In the genomic region with DNA sequence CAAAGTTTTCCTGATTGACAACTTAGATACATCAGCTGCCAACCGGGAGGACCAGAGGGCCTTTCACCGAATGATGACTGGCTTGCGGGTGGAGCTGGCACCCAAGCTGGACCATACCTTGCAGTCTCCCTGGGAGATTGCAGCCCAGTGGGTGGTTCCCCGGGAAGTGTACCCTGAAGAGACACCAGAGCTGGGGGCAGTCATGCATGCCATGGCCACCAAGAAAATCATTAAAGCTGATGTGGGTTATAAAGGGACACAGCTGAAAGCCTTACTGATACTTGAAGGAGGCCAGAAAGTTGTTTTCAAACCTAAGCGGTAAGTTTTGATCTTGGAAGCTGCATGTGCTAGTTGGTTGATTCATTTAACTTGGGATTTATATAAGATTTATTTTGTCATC, we compare ENCODE assay signal across 30 cellular contexts.
"Had no signal": no experiment of that assay in that cellular context is flagged by ENCODE, and none has a peak within 500 bp of the region (broad histone marks: within the 10 kb centered on the region; RNA-seq: fewer than 3 reads in every experiment).

No MANE protein-coding gene starts in this region.

- H3K27me3 Mint-ChIP-seq: naive B cell; progenitor cell of endocrine pancreas; stimulated activated memory B cell treated with anti-CD40 and anti-IgM and Interleukin-4, amounts not matched to agents 10 μg/mL and 1 μg/mL and 100 μg/mL, for 72 hours; stimulated activated naive CD8-positive, alpha-beta T cell treated with anti-CD3 and anti-CD28 coated beads, Interleukin-15, amount 100 ng/mL, for 72 hours had no signal

- ATAC-seq: left colon; left lung; stimulated activated memory B cell treated with anti-CD40 and anti-IgM and Interleukin-4, amounts not matched to agents 10 μg/mL and 1 μg/mL and 100 μg/mL, for 72 hours; stimulated activated naive CD8-positive, alpha-beta T cell treated with anti-CD3 and anti-CD28 coated beads, Interleukin-15, amount 100 ng/mL, for 72 hours had no signal

- H3K4me3 ChIP-seq: left lung, lower lobe of right lung, neural progenitor cell, ovary, right atrium auricular region, right lobe of liver, smooth muscle cell, testis, thyroid gland, transverse colon, upper lobe of left lung, vagina had no signal

- H3K4me1 Mint-ChIP-seq: neural progenitor cell had no signal

- DNase-seq: hypothalamus; immature natural killer cell; kidney; left colon; left lung; lower lobe of right lung; naive B cell; natural killer cell; nephron progenitor cell; occipital lobe; ovary; right lobe of liver; stimulated activated CD4-positive, alpha-beta T cell treated with anti-CD3 and anti-CD28 coated beads, Interleukin-1b, Interleukin-23, amount 100 ng/mL, for 48 hours; stimulated activated CD4-positive, alpha-beta T cell treated with anti-CD3 and anti-CD28 coated beads, Interleukin-2, amount 100 ng/mL, for 48 hours; stimulated activated CD4-positive, alpha-beta T cell treated with anti-CD3 and anti-CD28 coated beads, Interleukin-4, amount 100 ng/mL, for 4 hours; stimulated activated CD8-positive, alpha-beta memory T cell treated with anti-CD3 and anti-CD28 coated beads, Interleukin-4, amount 100 ng/mL, for 48 hours; stimulated activated naive CD4-positive, alpha-beta T cell treated with Interleukin-2 at 50 U/mL for 16 hours; stimulated activated naive CD8-positive, alpha-beta T cell treated with anti-CD3 and anti-CD28 coated beads, Interleukin-15, amount 100 ng/mL, for 72 hours; substantia nigra; testis; thyroid gland; transverse colon; upper lobe of left lung had no signal

- H3K4me3 Mint-ChIP-seq: immature natural killer cell; naive B cell; natural killer cell; nephron progenitor cell; neural progenitor cell; stimulated activated memory B cell treated with anti-CD40 and anti-IgM and Interleukin-4, amounts not matched to agents 10 μg/mL and 1 μg/mL and 100 μg/mL, for 72 hours; stimulated activated naive CD8-positive, alpha-beta T cell treated with anti-CD3 and anti-CD28 coated beads, Interleukin-15, amount 100 ng/mL, for 72 hours had no signal

- H3K36me3 ChIP-seq: lower lobe of right lung, neural progenitor cell, ovary, right atrium auricular region, thyroid gland, transverse colon, upper lobe of left lung had no signal

- H3K27ac ChIP-seq: left lung, lower lobe of right lung, neural progenitor cell, neutrophil, ovary, right atrium auricular region, right lobe of liver, testis, thyroid gland, transverse colon, upper lobe of left lung, vagina had no signal

- H3K27me3 ChIP-seq: left lung, neural progenitor cell, neutrophil, ovary, right atrium auricular region, right lobe of liver, testis, thyroid gland, transverse colon, upper lobe of left lung, vagina had no signal

- H3K4me1 ChIP-seq: right lobe of liver had no signal

- H3K4me2 ChIP-seq: neural progenitor cell, smooth muscle cell had no signal

- H3K27ac Mint-ChIP-seq: natural killer cell; nephron progenitor cell; progenitor cell of endocrine pancreas; stimulated activated memory B cell treated with anti-CD40 and anti-IgM and Interleukin-4, amounts not matched to agents 10 μg/mL and 1 μg/mL and 100 μg/mL, for 72 hours had no signal

- H3K9ac ChIP-seq: neural progenitor cell had no signal

- H3K36me3 Mint-ChIP-seq: natural killer cell had no signal

- H3K9me3 ChIP-seq: left lung, lower lobe of right lung, neutrophil, ovary, right atrium auricular region, right lobe of liver, testis, thyroid gland, transverse colon, upper lobe of left lung, vagina had no signal

- H3K9me3 Mint-ChIP-seq: immature natural killer cell; naive B cell; natural killer cell; stimulated activated memory B cell treated with anti-CD40 and anti-IgM and Interleukin-4, amounts not matched to agents 10 μg/mL and 1 μg/mL and 100 μg/mL, for 72 hours; stimulated activated naive CD8-positive, alpha-beta T cell treated with anti-CD3 and anti-CD28 coated beads, Interleukin-15, amount 100 ng/mL, for 72 hours had no signal

- H2AFZ ChIP-seq: neural progenitor cell had no signal
